In the genomic region with DNA sequence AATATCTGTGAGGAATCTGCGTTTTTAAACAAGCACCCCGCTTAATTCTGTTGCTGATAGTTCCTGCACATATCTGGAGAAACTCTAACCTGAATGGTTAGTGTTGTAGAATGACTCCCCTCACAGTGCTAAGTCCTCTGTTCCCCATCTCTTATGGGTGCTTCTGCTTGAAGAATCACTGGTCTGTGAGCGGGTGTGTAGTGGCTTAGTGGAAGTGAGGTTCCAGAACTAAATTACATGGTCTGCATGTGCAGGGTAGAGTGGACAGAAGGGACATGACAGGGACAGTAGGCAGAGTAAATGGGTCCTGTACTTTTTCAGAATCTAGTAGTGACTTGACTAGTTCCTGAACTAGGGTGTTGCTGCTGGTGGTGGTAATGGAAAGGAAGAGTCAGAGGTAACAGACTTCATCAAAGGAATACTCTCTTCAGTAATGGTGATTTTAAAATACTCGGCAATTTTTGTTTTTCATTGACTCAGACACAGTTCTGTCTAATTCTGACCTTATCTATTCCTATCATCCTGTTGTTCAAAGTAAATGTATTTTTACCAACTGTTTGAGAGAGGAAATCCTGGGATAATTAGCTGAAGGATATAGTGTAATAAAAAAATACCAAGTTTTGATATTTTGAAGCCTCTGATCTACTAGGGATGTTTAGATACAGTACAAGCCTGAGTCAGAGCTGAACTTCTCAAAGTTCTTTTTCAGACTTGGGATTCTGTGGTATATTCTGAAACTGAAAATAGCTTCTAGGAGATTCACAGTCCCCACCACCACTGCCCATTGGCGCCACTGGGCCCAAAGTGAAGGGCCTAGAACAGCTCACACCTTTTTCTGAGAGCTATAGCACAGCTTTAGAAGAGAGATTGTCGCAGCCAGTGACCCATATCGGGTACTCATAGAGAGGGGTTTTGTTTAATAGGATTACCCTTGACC, we compare ENCODE assay signal across 8 cellular contexts. TPM values are rescaled to one million over a fixed set of nuclear protein-coding genes. Genes with fewer than 3 reads are reported as not detected.
A peak's percentile ranks its signal among the peaks of the same experiment; 100 is the strongest.
DNase-seq lines count a peak whose midpoint lies in the region; ATAC-seq and TF ChIP-seq lines count a peak whose summit lies in the region.

No MANE protein-coding gene starts in this region.

- H3K27ac ChIP-seq in colonic mucosa, result no peak overlapping the region

- H3K4me1 Mint-ChIP-seq in activated T-cell treated with anti-CD3 and anti-CD28 coated beads, Interleukin-2, amount 50 U/mL, for 4 hours (ENCODE audit: low read depth), result peaks cover 53% of the 10 kb centered on the region
- peaks cover 43% of the 10 kb centered on the region for H3K4me1 Mint-ChIP-seq in activated CD4-positive, alpha-beta memory T cell treated with anti-CD3 and anti-CD28 coated beads, Interleukin-2, amount 10 ng/mL, durations not matched to agents 7 days and 5 days
- peaks cover 61 to 74% of the 10 kb centered on the region in 2 donors for H3K4me1 Mint-ChIP-seq in natural killer cell treated with Interleukin-12 subunit alpha and Interleukin-12 subunit beta and Interleukin-15 and Interleukin-18, amount 100 ng/mL, for 72 hours (ENCODE audit: low read depth in 2 of 2)

- no peak for DNase-seq in activated T-cell treated with anti-CD3 and anti-CD28 coated beads, Interleukin-2, amount 50 U/mL, for 4 hours
- DNase-seq in activated T-cell treated with anti-CD3 and anti-CD28 coated beads for 4 hours (no peak), NCI-H446 treated with DMSO at 0.1 percent for 48 hours (lab: John Stamatoyannopoulos, UW) (no peak), colonic mucosa (no peak), NCI-H146 (lab: John Stamatoyannopoulos, UW) (no peak)
- peak; percentile 53 for DNase-seq in activated CD4-positive, alpha-beta memory T cell treated with anti-CD3 and anti-CD28 coated beads, Interleukin-2, amount 10 ng/mL, durations not matched to agents 7 days and 5 days
- DNase-seq in natural killer cell treated with Interleukin-12 subunit alpha and Interleukin-12 subunit beta and Interleukin-15 and Interleukin-18, amount 100 ng/mL, for 72 hours (ENCODE audit: low spot score), result peak; percentile 83

- peak overlapping the region; percentile 53 for H3K27ac Mint-ChIP-seq in activated CD4-positive, alpha-beta memory T cell treated with anti-CD3 and anti-CD28 coated beads, Interleukin-2, amount 10 ng/mL, durations not matched to agents 7 days and 5 days
- peak overlapping the region; percentile 88 to 96 for H3K27ac Mint-ChIP-seq in natural killer cell treated with Interleukin-12 subunit alpha and Interleukin-12 subunit beta and Interleukin-15 and Interleukin-18, amount 100 ng/mL, for 72 hours

- H3K27me3 ChIP-seq in colonic mucosa, result no peaks in the 10 kb centered on the region

- no peak overlapping the region for H3K4me3 ChIP-seq in colonic mucosa

- POLR2A ChIA-PET in activated CD4-positive, alpha-beta memory T cell treated with anti-CD3 and anti-CD28 coated beads, Interleukin-2, amount 10 ng/mL, durations not matched to agents 7 days and 5 days (lab: Charles Lee), result interaction anchor here (0.8 to 1.1 kb wide), 3 partner anchors 12 to 37 kb away, joined by 3 to 12 read pairs (median 5); no protein-coding TSS in a partner anchor

- CTCF ChIA-PET in activated CD4-positive, alpha-beta memory T cell treated with anti-CD3 and anti-CD28 coated beads, Interleukin-2, amount 10 ng/mL, durations not matched to agents 7 days and 5 days (lab: Charles Lee), result interaction anchor here (1.1 to 1.8 kb wide), 2 partner anchors 9 to 12 kb away, joined by 3 to 6 read pairs; no protein-coding TSS in a partner anchor

- peak; percentile 25 to 61 for ATAC-seq in activated T-cell treated with anti-CD3 and anti-CD28 coated beads, Interleukin-2, amount 50 U/mL, for 4 hours
- ATAC-seq in HG02981 (IDR thresholded peaks at IDR 0.05; ENCODE audit: unreplicated experiment), result peak; percentile 95
- ATAC-seq in natural killer cell treated with Interleukin-12 subunit alpha and Interleukin-12 subunit beta and Interleukin-15 and Interleukin-18, amount 100 ng/mL, for 72 hours, result peak; percentile 92 to 93

- H3K9me3 Mint-ChIP-seq in activated T-cell treated with anti-CD3 and anti-CD28 coated beads, Interleukin-2, amount 50 U/mL, for 4 hours, result peaks cover 2% of the 10 kb centered on the region
- peaks cover 2% of the 10 kb centered on the region for H3K9me3 Mint-ChIP-seq in activated CD4-positive, alpha-beta memory T cell treated with anti-CD3 and anti-CD28 coated beads, Interleukin-2, amount 10 ng/mL, durations not matched to agents 7 days and 5 days
- H3K9me3 Mint-ChIP-seq in natural killer cell treated with Interleukin-12 subunit alpha and Interleukin-12 subunit beta and Interleukin-15 and Interleukin-18, amount 100 ng/mL, for 72 hours, result no peaks in the 10 kb centered on the region

- no peaks in the 10 kb centered on the region for H3K36me3 ChIP-seq in colonic mucosa

- H3K36me3 Mint-ChIP-seq in activated T-cell treated with anti-CD3 and anti-CD28 coated beads, Interleukin-2, amount 50 U/mL, for 4 hours (ENCODE audit: insufficient read depth), result peaks cover 2% of the 10 kb centered on the region
- H3K36me3 Mint-ChIP-seq in activated CD4-positive, alpha-beta memory T cell treated with anti-CD3 and anti-CD28 coated beads, Interleukin-2, amount 10 ng/mL, durations not matched to agents 7 days and 5 days (ENCODE audit: low read depth), result peaks cover 12% of the 10 kb centered on the region
- H3K36me3 Mint-ChIP-seq in natural killer cell treated with Interleukin-12 subunit alpha and Interleukin-12 subunit beta and Interleukin-15 and Interleukin-18, amount 100 ng/mL, for 72 hours, result peaks cover 20% of the 10 kb centered on the region

- no peaks in the 10 kb centered on the region for H3K4me1 ChIP-seq in colonic mucosa

- intact Hi-C loops in colonic mucosa (cut with DNase I), result no loop called here

- no peak for TF ChIP-seq CTCF in colonic mucosa (IDR thresholded peaks at IDR 0.05)

- H3K4me3 Mint-ChIP-seq in activated T-cell treated with anti-CD3 and anti-CD28 coated beads, Interleukin-2, amount 50 U/mL, for 4 hours, result no peak overlapping the region
- no peak overlapping the region for H3K4me3 Mint-ChIP-seq in activated CD4-positive, alpha-beta memory T cell treated with anti-CD3 and anti-CD28 coated beads, Interleukin-2, amount 10 ng/mL, durations not matched to agents 7 days and 5 days
- H3K4me3 Mint-ChIP-seq in natural killer cell treated with Interleukin-12 subunit alpha and Interleukin-12 subunit beta and Interleukin-15 and Interleukin-18, amount 100 ng/mL, for 72 hours, result peak overlapping the region; percentile 77

- H3K9ac ChIP-seq in colonic mucosa (ENCODE audit: low read depth in 2 of 2, low read length in 2 of 2), result no peak overlapping the region

- no peaks in the 10 kb centered on the region for H3K27me3 Mint-ChIP-seq in activated T-cell treated with anti-CD3 and anti-CD28 coated beads, Interleukin-2, amount 50 U/mL, for 4 hours (ENCODE audit: low read depth)
- no peaks in the 10 kb centered on the region for H3K27me3 Mint-ChIP-seq in activated CD4-positive, alpha-beta memory T cell treated with anti-CD3 and anti-CD28 coated beads, Interleukin-2, amount 10 ng/mL, durations not matched to agents 7 days and 5 days
- no peaks in the 10 kb centered on the region for H3K27me3 Mint-ChIP-seq in natural killer cell treated with Interleukin-12 subunit alpha and Interleukin-12 subunit beta and Interleukin-15 and Interleukin-18, amount 100 ng/mL, for 72 hours

- H3K9me3 ChIP-seq in colonic mucosa, result no peaks in the 10 kb centered on the region

RNA-seq across cellular contexts. Expression of gene FNDC3B, which starts 55.5 kb away (rescaled TPM):
- 10 to 100 TPM; 20.3 to 23.9 (median 21.2) TPM for total RNA-seq in activated T-cell treated with anti-CD3 and anti-CD28 coated beads, Interleukin-2, amount 50 U/mL, for 4 hours
- 10 to 100 TPM; 21.6 to 21.8 TPM for total RNA-seq in activated CD4-positive, alpha-beta memory T cell treated with anti-CD3 and anti-CD28 coated beads, Interleukin-2, amount 10 ng/mL, durations not matched to agents 7 days and 5 days
- 100 to 1,000 TPM; 149 to 217 TPM for total RNA-seq in natural killer cell treated with Interleukin-12 subunit alpha and Interleukin-12 subunit beta and Interleukin-15 and Interleukin-18, amount 100 ng/mL, for 72 hours
- 100 to 1,000 TPM in 1 of 2 donors, 10 to 100 TPM in 1; 66.7 to 142 TPM for total RNA-seq in colonic mucosa

Comparison
In these comparisons a context has a peak if more than half of its experiments do, and no peak if none do; other contexts are left out.
1. ATAC-seq: peak in every context shown above with its lines; median percentile 95 in HG02981; 92 in natural killer cell treated with Interleukin-12 subunit alpha and Interleukin-12 subunit beta and Interleukin-15 and Interleukin-18, amount 100 ng/mL, for 72 hours; 43 in activated T-cell treated with anti-CD3 and anti-CD28 coated beads, Interleukin-2, amount 50 U/mL, for 4 hours.
2. DNase-seq: peak in activated CD4-positive, alpha-beta memory T cell treated with anti-CD3 and anti-CD28 coated beads, Interleukin-2, amount 10 ng/mL, durations not matched to agents 7 days and 5 days (single experiment) and natural killer cell treated with Interleukin-12 subunit alpha and Interleukin-12 subunit beta and Interleukin-15 and Interleukin-18, amount 100 ng/mL, for 72 hours (single experiment); none in activated T-cell treated with anti-CD3 and anti-CD28 coated beads, Interleukin-2, amount 50 U/mL, for 4 hours (single experiment), activated T-cell treated with anti-CD3 and anti-CD28 coated beads for 4 hours (single experiment), NCI-H446 treated with DMSO at 0.1 percent for 48 hours (single experiment), colonic mucosa (single experiment) and NCI-H146 (single experiment).